Comparison of ENCODE assay signal across 1 cellular context in genomic region chr12:49367381-49368239, GRCh38.
TF ChIP-seq lines count a peak whose summit lies in the region.

TSS of gene SPATS2 (plus strand) at chr12:49367462. CDS start at chr12:49461013, 93,551 bp downstream.

TF ChIP-seq in K562, 482 proteins besides CTCF, POLR2A, EP300 and RAD21 (continued from another document and continues in another):
- TF ChIP-seq, protein P1, sequence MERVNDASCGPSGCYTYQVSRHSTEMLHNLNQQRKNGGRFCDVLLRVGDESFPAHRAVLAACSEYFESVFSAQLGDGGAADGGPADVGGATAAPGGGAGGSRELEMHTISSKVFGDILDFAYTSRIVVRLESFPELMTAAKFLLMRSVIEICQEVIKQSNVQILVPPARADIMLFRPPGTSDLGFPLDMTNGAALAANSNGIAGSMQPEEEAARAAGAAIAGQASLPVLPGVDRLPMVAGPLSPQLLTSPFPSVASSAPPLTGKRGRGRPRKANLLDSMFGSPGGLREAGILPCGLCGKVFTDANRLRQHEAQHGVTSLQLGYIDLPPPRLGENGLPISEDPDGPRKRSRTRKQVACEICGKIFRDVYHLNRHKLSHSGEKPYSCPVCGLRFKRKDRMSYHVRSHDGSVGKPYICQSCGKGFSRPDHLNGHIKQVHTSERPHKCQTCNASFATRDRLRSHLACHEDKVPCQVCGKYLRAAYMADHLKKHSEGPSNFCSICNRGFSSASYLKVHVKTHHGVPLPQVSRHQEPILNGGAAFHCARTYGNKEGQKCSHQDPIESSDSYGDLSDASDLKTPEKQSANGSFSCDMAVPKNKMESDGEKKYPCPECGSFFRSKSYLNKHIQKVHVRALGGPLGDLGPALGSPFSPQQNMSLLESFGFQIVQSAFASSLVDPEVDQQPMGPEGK (CRISPR knock-in tag; IDR thresholded peaks at IDR 0.05; ENCODE audit: borderline replicate concordance), result no peak
- TF ChIP-seq, protein P2, sequence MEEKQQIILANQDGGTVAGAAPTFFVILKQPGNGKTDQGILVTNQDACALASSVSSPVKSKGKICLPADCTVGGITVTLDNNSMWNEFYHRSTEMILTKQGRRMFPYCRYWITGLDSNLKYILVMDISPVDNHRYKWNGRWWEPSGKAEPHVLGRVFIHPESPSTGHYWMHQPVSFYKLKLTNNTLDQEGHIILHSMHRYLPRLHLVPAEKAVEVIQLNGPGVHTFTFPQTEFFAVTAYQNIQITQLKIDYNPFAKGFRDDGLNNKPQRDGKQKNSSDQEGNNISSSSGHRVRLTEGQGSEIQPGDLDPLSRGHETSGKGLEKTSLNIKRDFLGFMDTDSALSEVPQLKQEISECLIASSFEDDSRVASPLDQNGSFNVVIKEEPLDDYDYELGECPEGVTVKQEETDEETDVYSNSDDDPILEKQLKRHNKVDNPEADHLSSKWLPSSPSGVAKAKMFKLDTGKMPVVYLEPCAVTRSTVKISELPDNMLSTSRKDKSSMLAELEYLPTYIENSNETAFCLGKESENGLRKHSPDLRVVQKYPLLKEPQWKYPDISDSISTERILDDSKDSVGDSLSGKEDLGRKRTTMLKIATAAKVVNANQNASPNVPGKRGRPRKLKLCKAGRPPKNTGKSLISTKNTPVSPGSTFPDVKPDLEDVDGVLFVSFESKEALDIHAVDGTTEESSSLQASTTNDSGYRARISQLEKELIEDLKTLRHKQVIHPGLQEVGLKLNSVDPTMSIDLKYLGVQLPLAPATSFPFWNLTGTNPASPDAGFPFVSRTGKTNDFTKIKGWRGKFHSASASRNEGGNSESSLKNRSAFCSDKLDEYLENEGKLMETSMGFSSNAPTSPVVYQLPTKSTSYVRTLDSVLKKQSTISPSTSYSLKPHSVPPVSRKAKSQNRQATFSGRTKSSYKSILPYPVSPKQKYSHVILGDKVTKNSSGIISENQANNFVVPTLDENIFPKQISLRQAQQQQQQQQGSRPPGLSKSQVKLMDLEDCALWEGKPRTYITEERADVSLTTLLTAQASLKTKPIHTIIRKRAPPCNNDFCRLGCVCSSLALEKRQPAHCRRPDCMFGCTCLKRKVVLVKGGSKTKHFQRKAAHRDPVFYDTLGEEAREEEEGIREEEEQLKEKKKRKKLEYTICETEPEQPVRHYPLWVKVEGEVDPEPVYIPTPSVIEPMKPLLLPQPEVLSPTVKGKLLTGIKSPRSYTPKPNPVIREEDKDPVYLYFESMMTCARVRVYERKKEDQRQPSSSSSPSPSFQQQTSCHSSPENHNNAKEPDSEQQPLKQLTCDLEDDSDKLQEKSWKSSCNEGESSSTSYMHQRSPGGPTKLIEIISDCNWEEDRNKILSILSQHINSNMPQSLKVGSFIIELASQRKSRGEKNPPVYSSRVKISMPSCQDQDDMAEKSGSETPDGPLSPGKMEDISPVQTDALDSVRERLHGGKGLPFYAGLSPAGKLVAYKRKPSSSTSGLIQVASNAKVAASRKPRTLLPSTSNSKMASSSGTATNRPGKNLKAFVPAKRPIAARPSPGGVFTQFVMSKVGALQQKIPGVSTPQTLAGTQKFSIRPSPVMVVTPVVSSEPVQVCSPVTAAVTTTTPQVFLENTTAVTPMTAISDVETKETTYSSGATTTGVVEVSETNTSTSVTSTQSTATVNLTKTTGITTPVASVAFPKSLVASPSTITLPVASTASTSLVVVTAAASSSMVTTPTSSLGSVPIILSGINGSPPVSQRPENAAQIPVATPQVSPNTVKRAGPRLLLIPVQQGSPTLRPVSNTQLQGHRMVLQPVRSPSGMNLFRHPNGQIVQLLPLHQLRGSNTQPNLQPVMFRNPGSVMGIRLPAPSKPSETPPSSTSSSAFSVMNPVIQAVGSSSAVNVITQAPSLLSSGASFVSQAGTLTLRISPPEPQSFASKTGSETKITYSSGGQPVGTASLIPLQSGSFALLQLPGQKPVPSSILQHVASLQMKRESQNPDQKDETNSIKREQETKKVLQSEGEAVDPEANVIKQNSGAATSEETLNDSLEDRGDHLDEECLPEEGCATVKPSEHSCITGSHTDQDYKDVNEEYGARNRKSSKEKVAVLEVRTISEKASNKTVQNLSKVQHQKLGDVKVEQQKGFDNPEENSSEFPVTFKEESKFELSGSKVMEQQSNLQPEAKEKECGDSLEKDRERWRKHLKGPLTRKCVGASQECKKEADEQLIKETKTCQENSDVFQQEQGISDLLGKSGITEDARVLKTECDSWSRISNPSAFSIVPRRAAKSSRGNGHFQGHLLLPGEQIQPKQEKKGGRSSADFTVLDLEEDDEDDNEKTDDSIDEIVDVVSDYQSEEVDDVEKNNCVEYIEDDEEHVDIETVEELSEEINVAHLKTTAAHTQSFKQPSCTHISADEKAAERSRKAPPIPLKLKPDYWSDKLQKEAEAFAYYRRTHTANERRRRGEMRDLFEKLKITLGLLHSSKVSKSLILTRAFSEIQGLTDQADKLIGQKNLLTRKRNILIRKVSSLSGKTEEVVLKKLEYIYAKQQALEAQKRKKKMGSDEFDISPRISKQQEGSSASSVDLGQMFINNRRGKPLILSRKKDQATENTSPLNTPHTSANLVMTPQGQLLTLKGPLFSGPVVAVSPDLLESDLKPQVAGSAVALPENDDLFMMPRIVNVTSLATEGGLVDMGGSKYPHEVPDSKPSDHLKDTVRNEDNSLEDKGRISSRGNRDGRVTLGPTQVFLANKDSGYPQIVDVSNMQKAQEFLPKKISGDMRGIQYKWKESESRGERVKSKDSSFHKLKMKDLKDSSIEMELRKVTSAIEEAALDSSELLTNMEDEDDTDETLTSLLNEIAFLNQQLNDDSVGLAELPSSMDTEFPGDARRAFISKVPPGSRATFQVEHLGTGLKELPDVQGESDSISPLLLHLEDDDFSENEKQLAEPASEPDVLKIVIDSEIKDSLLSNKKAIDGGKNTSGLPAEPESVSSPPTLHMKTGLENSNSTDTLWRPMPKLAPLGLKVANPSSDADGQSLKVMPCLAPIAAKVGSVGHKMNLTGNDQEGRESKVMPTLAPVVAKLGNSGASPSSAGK (IDR thresholded peaks at IDR 0.05), result no peak
- TF ChIP-seq MLX (CRISPR knock-in tag; conservative IDR thresholded peaks at IDR 0.05), result no peak
- no peak for TF ChIP-seq ZBTB49 (CRISPR knock-in tag; IDR thresholded peaks at IDR 0.05; ENCODE audit: borderline replicate concordance)
- no peak for TF ChIP-seq ILK (tag; IDR thresholded peaks at IDR 0.05; ENCODE audit: borderline replicate concordance, low read depth)
- 0 out of 2 replicates have a peak, but pooled peaks have one; percentile 11 for TF ChIP-seq SPI1 (IDR thresholded peaks at IDR 0.05; ENCODE audit: borderline replicate concordance, low read depth, low read length)
- no peak for TF ChIP-seq NBN (IDR thresholded peaks at IDR 0.05; ENCODE audit: low read depth)
- TF ChIP-seq NR4A1 (CRISPR knock-in tag; IDR thresholded peaks at IDR 0.05), result no peak
- no peak for TF ChIP-seq NR4A1 (tag; IDR thresholded peaks at IDR 0.05)
- peak; percentile 65; the same call in 1 of the 2 replicates for TF ChIP-seq EGR1 (conservative IDR thresholded peaks at IDR 0.05)
- no peak for TF ChIP-seq ZC3H8 (IDR thresholded peaks at IDR 0.05)
- TF ChIP-seq HIVEP1 (CRISPR knock-in tag; IDR thresholded peaks at IDR 0.05), result no peak
- TF ChIP-seq POLR2AphosphoS5 (IDR thresholded peaks at IDR 0.05; ENCODE audit: control insufficient read depth, insufficient read depth, low read depth, low read length), result peak; percentile 9; the same call in 1 of the 2 replicates
- no peak for TF ChIP-seq PRPF4 (IDR thresholded peaks at IDR 0.05; ENCODE audit: insufficient read depth, low read depth, low read length, poor library complexity, severe bottlenecking)
- TF ChIP-seq SRF (CRISPR knock-in tag; IDR thresholded peaks at IDR 0.05), result no peak
- 0 out of 2 replicates have a peak, but pooled peaks have one; percentile 40 for TF ChIP-seq ZBTB1 (CRISPR knock-in tag; IDR thresholded peaks at IDR 0.05; ENCODE audit: borderline replicate concordance, low read depth)
- TF ChIP-seq RERE (CRISPR knock-in tag; IDR thresholded peaks at IDR 0.05; ENCODE audit: borderline replicate concordance), result no peak
- TF ChIP-seq XRCC3 (IDR thresholded peaks at IDR 0.05), result no peak
- TF ChIP-seq ELF4 (CRISPR knock-in tag; IDR thresholded peaks at IDR 0.05), result 0 out of 2 replicates have a peak, but pooled peaks have one; percentile 57
- TF ChIP-seq RBFOX2 (IDR thresholded peaks at IDR 0.05; ENCODE audit: low read depth, low read length), result 0 out of 2 replicates have a peak, but pooled peaks have one; percentile 40
- TF ChIP-seq CTBP1 (IDR thresholded peaks at IDR 0.05; ENCODE audit: borderline replicate concordance), result no peak; the same call in none of the 2 replicates
- no peak for TF ChIP-seq ZNF134 (CRISPR knock-in tag; conservative IDR thresholded peaks at IDR 0.05)
- TF ChIP-seq CREM (IDR thresholded peaks at IDR 0.05; ENCODE audit: low read depth), result no peak
- no peak for TF ChIP-seq MAFF (IDR thresholded peaks at IDR 0.05; ENCODE audit: low read length)
- no peak for TF ChIP-seq FOXK2 (conservative IDR thresholded peaks at IDR 0.05 in 1 of 2, IDR thresholded peaks at IDR 0.05 in 1 of 2; ENCODE audit: low read depth in 2 of 2)
- TF ChIP-seq HINFP (tag; conservative IDR thresholded peaks at IDR 0.05; ENCODE audit: low read depth), result 0 out of 2 replicates have a peak, but pooled peaks have one; percentile 9
- no peak for TF ChIP-seq HNRNPLL (IDR thresholded peaks at IDR 0.05; ENCODE audit: low read depth, low read length, poor library complexity, severe bottlenecking)
- no peak for TF ChIP-seq RFX1 (IDR thresholded peaks at IDR 0.05)
- TF ChIP-seq HDAC8 (tag; IDR thresholded peaks at IDR 0.05), result no peak
- TF ChIP-seq ZNF583 (CRISPR knock-in tag; IDR thresholded peaks at IDR 0.05), result no peak
- TF ChIP-seq NFRKB (IDR thresholded peaks at IDR 0.05; ENCODE audit: low read depth), result no peak
- TF ChIP-seq CBX2 (IDR thresholded peaks at IDR 0.05; ENCODE audit: insufficient read depth, low read length, poor library complexity, severe bottlenecking), result no peak
